Comparison of ENCODE assay signal across 1 cellular context in the genomic region with DNA sequence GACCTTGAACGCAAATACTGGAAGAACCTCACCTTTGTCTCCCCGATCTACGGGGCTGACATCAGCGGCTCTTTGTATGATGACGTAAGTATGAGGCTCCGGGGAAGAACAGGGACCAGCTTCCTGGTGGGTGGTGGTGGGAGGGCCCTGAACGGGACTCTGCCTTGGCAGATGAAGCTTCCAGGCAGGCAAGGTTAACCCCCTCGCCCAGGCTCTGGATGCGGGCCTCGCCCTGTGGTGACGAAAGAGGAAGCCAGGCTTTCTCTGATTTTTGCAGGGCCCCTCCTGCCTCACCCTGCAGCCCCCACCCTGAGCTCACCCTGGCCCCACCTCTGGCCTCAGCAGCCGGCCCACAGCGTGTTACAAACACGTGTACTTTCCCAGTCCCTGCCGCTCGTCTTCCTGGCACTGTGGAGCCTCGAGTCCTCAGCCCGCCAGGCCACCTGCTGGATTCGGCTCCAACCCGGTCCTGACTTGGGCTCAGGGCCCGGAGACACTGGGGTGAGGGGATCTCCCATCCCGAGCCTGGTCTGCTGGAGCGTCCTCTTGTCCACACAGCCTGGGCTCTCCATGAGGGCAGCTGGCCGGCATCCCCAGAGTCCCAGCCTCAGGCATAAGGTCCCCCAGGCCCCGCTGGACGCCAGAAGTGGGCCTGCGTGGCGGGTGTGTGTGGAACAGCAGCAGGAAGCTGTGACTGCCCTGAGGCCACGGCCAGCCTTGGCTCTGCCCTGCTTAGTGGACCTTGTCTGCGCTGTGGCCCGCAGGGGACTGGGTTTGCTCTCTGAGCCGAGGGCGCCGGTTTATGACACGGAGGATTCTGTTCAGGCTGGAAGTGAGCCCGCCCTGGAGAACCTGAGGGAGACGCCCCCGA.
TF ChIP-seq lines count a peak whose summit lies in the region.

No MANE protein-coding gene starts in this region.

TF ChIP-seq in HEK293, 187 proteins besides CTCF, POLR2A, EP300 and RAD21 (continued from another document):
- TF ChIP-seq, protein P1, sequence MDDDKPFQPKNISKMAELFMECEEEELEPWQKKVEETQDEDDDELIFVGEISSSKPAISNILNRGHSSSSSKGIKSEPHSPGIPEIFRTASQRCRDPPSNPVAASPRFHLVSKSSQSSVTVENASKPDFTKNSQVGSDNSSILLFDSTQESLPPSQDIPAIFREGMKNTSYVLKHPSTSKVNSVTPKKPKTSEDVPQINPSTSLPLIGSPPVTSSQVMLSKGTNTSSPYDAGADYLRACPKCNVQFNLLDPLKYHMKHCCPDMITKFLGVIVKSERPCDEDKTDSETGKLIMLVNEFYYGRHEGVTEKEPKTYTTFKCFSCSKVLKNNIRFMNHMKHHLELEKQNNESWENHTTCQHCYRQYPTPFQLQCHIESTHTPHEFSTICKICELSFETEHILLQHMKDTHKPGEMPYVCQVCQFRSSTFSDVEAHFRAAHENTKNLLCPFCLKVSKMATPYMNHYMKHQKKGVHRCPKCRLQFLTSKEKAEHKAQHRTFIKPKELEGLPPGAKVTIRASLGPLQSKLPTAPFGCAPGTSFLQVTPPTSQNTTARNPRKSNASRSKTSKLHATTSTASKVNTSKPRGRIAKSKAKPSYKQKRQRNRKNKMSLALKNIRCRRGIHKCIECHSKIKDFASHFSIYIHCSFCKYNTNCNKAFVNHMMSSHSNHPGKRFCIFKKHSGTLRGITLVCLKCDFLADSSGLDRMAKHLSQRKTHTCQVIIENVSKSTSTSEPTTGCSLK (tag by site-specific recombination; IDR thresholded peaks at IDR 0.05), result no peak
- TF ChIP-seq, protein P2, sequence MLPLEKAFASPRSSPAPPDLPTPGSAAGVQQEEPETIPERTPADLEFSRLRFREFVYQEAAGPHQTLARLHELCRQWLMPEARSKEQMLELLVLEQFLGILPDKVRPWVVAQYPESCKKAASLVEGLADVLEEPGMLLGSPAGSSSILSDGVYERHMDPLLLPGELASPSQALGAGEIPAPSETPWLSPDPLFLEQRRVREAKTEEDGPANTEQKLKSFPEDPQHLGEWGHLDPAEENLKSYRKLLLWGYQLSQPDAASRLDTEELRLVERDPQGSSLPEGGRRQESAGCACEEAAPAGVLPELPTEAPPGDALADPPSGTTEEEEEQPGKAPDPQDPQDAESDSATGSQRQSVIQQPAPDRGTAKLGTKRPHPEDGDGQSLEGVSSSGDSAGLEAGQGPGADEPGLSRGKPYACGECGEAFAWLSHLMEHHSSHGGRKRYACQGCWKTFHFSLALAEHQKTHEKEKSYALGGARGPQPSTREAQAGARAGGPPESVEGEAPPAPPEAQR (tag by site-specific recombination; IDR thresholded peaks at IDR 0.05), result no peak
- TF ChIP-seq ZNF10 (tag by site-specific recombination; IDR thresholded peaks at IDR 0.05), result no peak
- TF ChIP-seq ZNF146 (tag by site-specific recombination; IDR thresholded peaks at IDR 0.05), result no peak
- TF ChIP-seq ZNF792 (tag by site-specific recombination; IDR thresholded peaks at IDR 0.05), result no peak
- no peak for TF ChIP-seq ZNF707 (tag by site-specific recombination; IDR thresholded peaks at IDR 0.05)
- no peak for TF ChIP-seq MEIS1 (CRISPR knock-in tag; IDR thresholded peaks at IDR 0.05; ENCODE audit: borderline replicate concordance)
- TF ChIP-seq KLF1 (tag by site-specific recombination; IDR thresholded peaks at IDR 0.05), result peak; percentile 49
- no peak for TF ChIP-seq GLI4 (tag by site-specific recombination; IDR thresholded peaks at IDR 0.05)
- TF ChIP-seq, protein P3, sequence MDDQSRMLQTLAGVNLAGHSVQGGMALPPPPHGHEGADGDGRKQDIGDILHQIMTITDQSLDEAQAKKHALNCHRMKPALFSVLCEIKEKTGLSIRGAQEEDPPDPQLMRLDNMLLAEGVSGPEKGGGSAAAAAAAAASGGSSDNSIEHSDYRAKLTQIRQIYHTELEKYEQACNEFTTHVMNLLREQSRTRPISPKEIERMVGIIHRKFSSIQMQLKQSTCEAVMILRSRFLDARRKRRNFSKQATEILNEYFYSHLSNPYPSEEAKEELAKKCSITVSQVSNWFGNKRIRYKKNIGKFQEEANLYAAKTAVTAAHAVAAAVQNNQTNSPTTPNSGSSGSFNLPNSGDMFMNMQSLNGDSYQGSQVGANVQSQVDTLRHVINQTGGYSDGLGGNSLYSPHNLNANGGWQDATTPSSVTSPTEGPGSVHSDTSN (CRISPR knock-in tag; IDR thresholded peaks at IDR 0.05), result no peak
- TF ChIP-seq SCRT2 (tag by site-specific recombination; IDR thresholded peaks at IDR 0.05), result peak; percentile 30; the same call in 1 of the 2 replicates
- TF ChIP-seq, protein P4, sequence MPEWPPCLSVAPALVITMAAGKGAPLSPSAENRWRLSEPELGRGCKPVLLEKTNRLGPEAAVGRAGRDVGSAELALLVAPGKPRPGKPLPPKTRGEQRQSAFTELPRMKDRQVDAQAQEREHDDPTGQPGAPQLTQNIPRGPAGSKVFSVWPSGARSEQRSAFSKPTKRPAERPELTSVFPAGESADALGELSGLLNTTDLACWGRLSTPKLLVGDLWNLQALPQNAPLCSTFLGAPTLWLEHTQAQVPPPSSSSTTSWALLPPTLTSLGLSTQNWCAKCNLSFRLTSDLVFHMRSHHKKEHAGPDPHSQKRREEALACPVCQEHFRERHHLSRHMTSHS (tag by site-specific recombination; IDR thresholded peaks at IDR 0.05), result no peak
- no peak for TF ChIP-seq ZNF510 (tag by site-specific recombination; IDR thresholded peaks at IDR 0.05; ENCODE audit: insufficient replicate concordance)
- TF ChIP-seq ZFHX2 (tag by site-specific recombination; conservative IDR thresholded peaks at IDR 0.05), result peak; percentile 37
- TF ChIP-seq ZNF670 (tag by site-specific recombination; IDR thresholded peaks at IDR 0.05; ENCODE audit: low read depth), result no peak
- TF ChIP-seq ZNF571 (tag by site-specific recombination; IDR thresholded peaks at IDR 0.05), result no peak
- peak; percentile 32; the same call in 1 of the 2 replicates for TF ChIP-seq EGR2 (tag by site-specific recombination; IDR thresholded peaks at IDR 0.05; ENCODE audit: low read depth)
- TF ChIP-seq, protein P5, sequence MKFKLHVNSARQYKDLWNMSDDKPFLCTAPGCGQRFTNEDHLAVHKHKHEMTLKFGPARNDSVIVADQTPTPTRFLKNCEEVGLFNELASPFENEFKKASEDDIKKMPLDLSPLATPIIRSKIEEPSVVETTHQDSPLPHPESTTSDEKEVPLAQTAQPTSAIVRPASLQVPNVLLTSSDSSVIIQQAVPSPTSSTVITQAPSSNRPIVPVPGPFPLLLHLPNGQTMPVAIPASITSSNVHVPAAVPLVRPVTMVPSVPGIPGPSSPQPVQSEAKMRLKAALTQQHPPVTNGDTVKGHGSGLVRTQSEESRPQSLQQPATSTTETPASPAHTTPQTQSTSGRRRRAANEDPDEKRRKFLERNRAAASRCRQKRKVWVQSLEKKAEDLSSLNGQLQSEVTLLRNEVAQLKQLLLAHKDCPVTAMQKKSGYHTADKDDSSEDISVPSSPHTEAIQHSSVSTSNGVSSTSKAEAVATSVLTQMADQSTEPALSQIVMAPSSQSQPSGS (tag by site-specific recombination; IDR thresholded peaks at IDR 0.05; ENCODE audit: low read depth), result no peak
- TF ChIP-seq ZNF157 (tag by site-specific recombination; IDR thresholded peaks at IDR 0.05), result no peak
- TF ChIP-seq ZNF629 (tag by site-specific recombination; IDR thresholded peaks at IDR 0.05), result peak; percentile 24; the same call in 1 of the 2 replicates
